Comparison of ENCODE assay signal across 7 cellular contexts in genomic region chr2:191666733-191667132, GRCh38. TPM values are rescaled to one million over a fixed set of nuclear protein-coding genes. Genes with fewer than 3 reads are reported as not detected.
DNase-seq lines count a peak whose midpoint lies in the region; ATAC-seq and TF ChIP-seq lines count a peak whose summit lies in the region.

No MANE protein-coding gene starts in this region.

- TF ChIP-seq CTCF in smooth muscle cell (IDR thresholded peaks at IDR 0.05; ENCODE audit: borderline replicate concordance, insufficient read depth, poor library complexity, severe bottlenecking) = no peak

- H3K9me3 ChIP-seq in smooth muscle cell (replicated peaks; ENCODE audit: low read depth) = no peaks in the 10 kb centered on the region

- H3K4me1 ChIP-seq in smooth muscle cell (ENCODE audit: low read depth) = peaks cover 5% of the 10 kb centered on the region

- H3K27me3 ChIP-seq in smooth muscle cell (ENCODE audit: low read depth) = no peaks in the 10 kb centered on the region

- peak overlapping the region; percentile 31 for H3K4me2 ChIP-seq in smooth muscle cell

- H3K79me2 ChIP-seq in smooth muscle cell (ENCODE audit: low read depth) = no peaks in the 10 kb centered on the region

- H3K36me3 ChIP-seq in smooth muscle cell (ENCODE audit: low read depth) = no peaks in the 10 kb centered on the region

- no peak overlapping the region for H3K4me3 ChIP-seq in smooth muscle cell

- H2AFZ ChIP-seq in smooth muscle cell (ENCODE audit: low read depth) = peak overlapping the region; percentile 40

- ATAC-seq in GM19324 (IDR thresholded peaks at IDR 0.05; ENCODE audit: low FRiP score, unreplicated experiment) = peak; percentile 80
- peak; percentile 65 for ATAC-seq in HG02970 (IDR thresholded peaks at IDR 0.05; ENCODE audit: low FRiP score, unreplicated experiment)

- WGBS in smooth muscle cell (ENCODE audit: low lambda C conversion rate) = 43% methylated on average over 3 of the region's 3 CpGs

- peak overlapping the region; percentile 83 for H3K27ac ChIP-seq in smooth muscle cell (ENCODE audit: low read depth)

- peak overlapping the region; percentile 58 for H3K9ac ChIP-seq in smooth muscle cell (ENCODE audit: low read depth)

- H3F3A ChIP-seq in smooth muscle cell (ENCODE audit: low read depth) = no peaks in the 10 kb centered on the region

- no peaks in the 10 kb centered on the region for H4K20me1 ChIP-seq in smooth muscle cell (ENCODE audit: low read depth)

- DNase-seq in RPMI7951 (ENCODE audit: low read depth) (peak; percentile 45), smooth muscle cell (lab: John Stamatoyannopoulos, UW; ENCODE audit: unreplicated experiment) (no peak), T1000 (lab: John Stamatoyannopoulos, UW) (no peak), GM19238 (ENCODE audit: insufficient read length, low spot score) (no peak), 8988T (no peak)

RNA-seq across cellular contexts. Expression of gene NABP1, which starts 11.2 kb away (rescaled TPM):
- 19.4 and 24.5 TPM in 2 replicates for total RNA-seq in RPMI7951 (2014; rRNA removed; shearing (Covaris generic))
- total RNA-seq in smooth muscle cell = 38.3 and 44.9 TPM in 2 replicates
- polyA plus RNA-seq in smooth muscle cell = 7.8 and 20.4 TPM in 2 replicates
